21 cellular contexts compared by ENCODE assay signal in genomic region chr3:105767776-105768175, GRCh38.
DNase-seq lines count a peak whose midpoint lies in the region; ATAC-seq and TF ChIP-seq lines count a peak whose summit lies in the region.
"Had no signal": no experiment of that assay in that cellular context is flagged by ENCODE, and none has a peak within 500 bp of the region (broad histone marks: within the 10 kb centered on the region; RNA-seq: fewer than 3 reads in every experiment).

No MANE protein-coding gene starts in this region.

- H4K5ac ChIP-seq in mesendoderm (ENCODE audit: low read length): no peak overlapping the region

- H3K18ac ChIP-seq in mesendoderm (ENCODE audit: low read length): no peak overlapping the region

- H3K4me1 Mint-ChIP-seq in activated CD4-positive, alpha-beta T cell treated with anti-CD3 and anti-CD28 coated beads, Interleukin-2, amount 10 ng/mL, durations not matched to agents 24 days and 14 days: peaks cover 79% of the 10 kb centered on the region
- H3K4me1 Mint-ChIP-seq in activated CD8-positive, alpha-beta T cell treated with anti-CD3 and anti-CD28 coated beads for 36 hours (ENCODE audit: low read depth): peaks cover 91% of the 10 kb centered on the region

- H3K23ac ChIP-seq in mesendoderm (ENCODE audit: low read length): no peak overlapping the region

- H3K36me3 Mint-ChIP-seq in activated CD4-positive, alpha-beta T cell treated with anti-CD3 and anti-CD28 coated beads, Interleukin-2, amount 10 ng/mL, durations not matched to agents 24 days and 14 days (ENCODE audit: low read depth): peaks cover 82% of the 10 kb centered on the region
- H3K36me3 Mint-ChIP-seq in activated CD8-positive, alpha-beta T cell treated with anti-CD3 and anti-CD28 coated beads for 36 hours (ENCODE audit: low read depth): peaks cover 83% of the 10 kb centered on the region

- H3K4me3 ChIP-seq in BLaER1 treated with 17β-estradiol and CSF1 and Interleukin-3, amounts not matched to agents 10 nM and 100 nM: no peak overlapping the region
- no peak overlapping the region for H3K4me3 ChIP-seq in mesendoderm (ENCODE audit: low read length)
- H3K4me3 ChIP-seq: GM12878, upper lobe of left lung had no signal

- no peak overlapping the region for H3K9ac ChIP-seq in BLaER1 treated with 17β-estradiol and CSF1 and Interleukin-3, amounts not matched to agents 10 nM and 100 nM
- H3K9ac ChIP-seq in mesendoderm (ENCODE audit: low read length): no peak overlapping the region
- H3K9ac ChIP-seq: KMS-11 had no signal

- no peaks in the 10 kb centered on the region for H3K27me3 ChIP-seq in BLaER1 treated with 17β-estradiol and CSF1 and Interleukin-3, amounts not matched to agents 10 nM and 100 nM
- H3K27me3 ChIP-seq in mesendoderm (ENCODE audit: insufficient read depth, low read length, poor library complexity): no peaks in the 10 kb centered on the region
- H3K27me3 ChIP-seq: upper lobe of left lung had no signal

- TF ChIP-seq CTCF in activated CD8-positive, alpha-beta T cell treated with anti-CD3 and anti-CD28 coated beads for 36 hours (IDR thresholded peaks at IDR 0.05): no peak

- H2AK5ac ChIP-seq in mesendoderm (ENCODE audit: low read length): no peak overlapping the region

- H3K4me2 ChIP-seq in BLaER1 treated with 17β-estradiol and CSF1 and Interleukin-3, amounts not matched to agents 10 nM and 100 nM: peak overlapping the region in 10 of 11 experiments; percentile 2 to 42 (median 30); a peak in 12 of 22 replicates
- no peak overlapping the region for H3K4me2 ChIP-seq in mesendoderm (ENCODE audit: low read length)
- H3K4me2 ChIP-seq: KMS-11 had no signal

- peak overlapping the region; percentile 74 for H3K4me3 Mint-ChIP-seq in activated CD4-positive, alpha-beta T cell treated with anti-CD3 and anti-CD28 coated beads, Interleukin-2, amount 10 ng/mL, durations not matched to agents 24 days and 14 days
- H3K4me3 Mint-ChIP-seq in activated CD8-positive, alpha-beta T cell treated with anti-CD3 and anti-CD28 coated beads for 36 hours: peak overlapping the region; percentile 18

- no peak for ATAC-seq in activated CD8-positive, alpha-beta T cell treated with anti-CD3 and anti-CD28 coated beads for 36 hours
- ATAC-seq: GM12878 had no signal

- no peaks in the 10 kb centered on the region for H3K27me3 Mint-ChIP-seq in activated CD4-positive, alpha-beta T cell treated with anti-CD3 and anti-CD28 coated beads, Interleukin-2, amount 10 ng/mL, durations not matched to agents 24 days and 14 days
- no peaks in the 10 kb centered on the region for H3K27me3 Mint-ChIP-seq in activated CD8-positive, alpha-beta T cell treated with anti-CD3 and anti-CD28 coated beads for 36 hours

- H3K79me1 ChIP-seq in mesendoderm (ENCODE audit: low read length): no peaks in the 10 kb centered on the region

- peak overlapping the region; percentile 58 for H3K27ac Mint-ChIP-seq in activated CD4-positive, alpha-beta T cell treated with anti-CD3 and anti-CD28 coated beads, Interleukin-2, amount 10 ng/mL, durations not matched to agents 24 days and 14 days
- H3K27ac Mint-ChIP-seq in activated CD8-positive, alpha-beta T cell treated with anti-CD3 and anti-CD28 coated beads for 36 hours: peak overlapping the region; percentile 65

- no peak overlapping the region for H2BK5ac ChIP-seq in mesendoderm (ENCODE audit: low read length)

- H3K56ac ChIP-seq in mesendoderm (ENCODE audit: low read length): peak overlapping the region; percentile 25

- POLR2A ChIA-PET in activated CD8-positive, alpha-beta T cell treated with anti-CD3 and anti-CD28 coated beads for 36 hours (lab: Charles Lee): no interaction called here

- peaks cover 11 to 38% (median 24%) of the 10 kb centered on the region in 11 experiments for H3K36me3 ChIP-seq in BLaER1 treated with 17β-estradiol and CSF1 and Interleukin-3, amounts not matched to agents 10 nM and 100 nM
- H3K36me3 ChIP-seq in mesendoderm (ENCODE audit: control insufficient read depth, insufficient read depth, low read length): no peaks in the 10 kb centered on the region

- peaks cover 41% of the 10 kb centered on the region for H3K9me3 Mint-ChIP-seq in activated CD4-positive, alpha-beta T cell treated with anti-CD3 and anti-CD28 coated beads, Interleukin-2, amount 10 ng/mL, durations not matched to agents 24 days and 14 days
- H3K9me3 Mint-ChIP-seq in activated CD8-positive, alpha-beta T cell treated with anti-CD3 and anti-CD28 coated beads for 36 hours: peaks cover 17% of the 10 kb centered on the region

- H3K9me3 ChIP-seq in BLaER1 treated with 17β-estradiol and CSF1 and Interleukin-3, amounts not matched to agents 10 nM and 100 nM (replicated peaks in 1 of 11): peaks cover 11 to 32% (median 21%) of the 10 kb centered on the region in 11 experiments
- H3K9me3 ChIP-seq: upper lobe of left lung had no signal

- no peak overlapping the region for H4K8ac ChIP-seq in mesendoderm (ENCODE audit: low read depth, low read length)

- CTCF ChIA-PET in activated CD8-positive, alpha-beta T cell treated with anti-CD3 and anti-CD28 coated beads for 36 hours (lab: Charles Lee): interaction anchor here (1.6 kb wide), 1 partner anchor 20 kb away, joined by 7 read pairs; no protein-coding TSS in a partner anchor

- H2BK120ac ChIP-seq in mesendoderm (ENCODE audit: low read depth, low read length): no peak overlapping the region

- intact Hi-C loops in activated CD4-positive, alpha-beta T cell treated with anti-CD3 and anti-CD28 coated beads, Interleukin-2, amount 10 ng/mL, durations not matched to agents 24 days and 14 days (cut with micrococcal nuclease): no loop called here
- intact Hi-C loops in activated CD8-positive, alpha-beta T cell treated with anti-CD3 and anti-CD28 coated beads for 36 hours (cut with micrococcal nuclease): no loop called here

- no peak overlapping the region for H2BK15ac ChIP-seq in mesendoderm (replicated peaks; ENCODE audit: low read depth)

- no peak overlapping the region for H3K4ac ChIP-seq in mesendoderm (ENCODE audit: low read depth, low read length)

- no peak overlapping the region for H3K27ac ChIP-seq in BLaER1 treated with 17β-estradiol and CSF1 and Interleukin-3, amounts not matched to agents 10 nM and 100 nM
- H3K27ac ChIP-seq in mesendoderm (ENCODE audit: low read depth, low read length): no peak overlapping the region
- H3K27ac ChIP-seq: KMS-11, upper lobe of left lung had no signal

- peaks cover 0 to 73% (median 0%) of the 10 kb centered on the region in 11 experiments; a peak in 4 of 22 replicates for H4K20me1 ChIP-seq in BLaER1 treated with 17β-estradiol and CSF1 and Interleukin-3, amounts not matched to agents 10 nM and 100 nM

- H3K4me1 ChIP-seq in BLaER1 treated with 17β-estradiol and CSF1 and Interleukin-3, amounts not matched to agents 10 nM and 100 nM: peaks cover 17 to 43% (median 33%) of the 10 kb centered on the region in 10 experiments
- no peaks in the 10 kb centered on the region for H3K4me1 ChIP-seq in mesendoderm (ENCODE audit: control insufficient read depth, low read depth, low read length)

- H3K79me2 ChIP-seq in mesendoderm (ENCODE audit: control insufficient read depth, insufficient read depth, low read length): no peaks in the 10 kb centered on the region

- no peak for DNase-seq in activated CD4-positive, alpha-beta T cell treated with anti-CD3 and anti-CD28 coated beads, Interleukin-2, amount 10 ng/mL, durations not matched to agents 24 days and 14 days
- DNase-seq in activated CD4-positive, alpha-beta T cell treated with anti-CD3 and anti-CD28 coated beads for 48 hours: no peak
- DNase-seq in activated CD8-positive, alpha-beta T cell treated with anti-CD3 and anti-CD28 coated beads for 36 hours: no peak
- DNase-seq in mesendoderm (no peak), Kasumi-1 (lab: John Stamatoyannopoulos, UW) (no peak), CD1c-positive myeloid dendritic cell (ENCODE audit: extremely low spot score) (no peak), HT-29 (ENCODE audit: low spot score) (no peak)
- DNase-seq: activated CD4-positive, alpha-beta T cell treated with anti-CD3 and anti-CD28 coated beads for 4 hours; activated CD8-positive, alpha-beta memory T cell treated with anti-CD3 and anti-CD28 coated beads, Interleukin-2, amount 50 U/mL, for 48 hours; activated gamma-delta T cell treated with Interleukin-2 at 50 U/mL for 16 hours; AML-193; cerebellar nuclear complex; glutamatergic neuron; kidney glomerular epithelial cell; NCI-H1436 treated with DMSO at 0.1 percent for 48 hours; NCI-H510A treated with DMSO at 0.1 percent for 48 hours; SHP77 treated with DMSO at 0.1 percent for 48 hours; upper lobe of left lung had no signal
